Comparison of ENCODE assay signal across 17 cellular contexts in genomic region chr17:64787921-64788271, GRCh38.
DNase-seq lines count a peak whose midpoint lies in the region; ATAC-seq and TF ChIP-seq lines count a peak whose summit lies in the region.
"Had no signal": no experiment of that assay in that cellular context is flagged by ENCODE, and none has a peak within 500 bp of the region (broad histone marks: within the 10 kb centered on the region; RNA-seq: fewer than 3 reads in every experiment).

No MANE protein-coding gene starts in this region.

- TF ChIP-seq EP300 in suprapubic skin (IDR thresholded peaks at IDR 0.05) = no peak

- no peak for TF ChIP-seq POLR2A in suprapubic skin (IDR thresholded peaks at IDR 0.05)

- peaks cover 64% of the 10 kb centered on the region for H3K36me3 ChIP-seq in suprapubic skin

- no peak overlapping the region for H3K4me3 ChIP-seq in suprapubic skin

- DNase-seq in activated T-cell treated with anti-CD3 and anti-CD28 coated beads, Interleukin-2, amount 50 U/mL, for 24 hours = peak; percentile 21
- no peak for DNase-seq in activated T-cell treated with anti-CD3 and anti-CD28 coated beads, Interleukin-2, amount 50 U/mL, for 48 hours
- DNase-seq in endothelial cell (ENCODE audit: low spot score) = no peak
- peak; percentile 83 for DNase-seq in myocyte (ENCODE audit: low read depth)
- DNase-seq in suprapubic skin (ENCODE audit: low spot score in 2 of 2) = peak; percentile 64 to 71
- DNase-seq in Right ventricle myocardium superior = no peak
- no peak for DNase-seq in NCI-H526 (lab: John Stamatoyannopoulos, UW)
- no peak for DNase-seq in activated CD4-positive, alpha-beta T cell treated with anti-CD3 and anti-CD28 coated beads, Interleukin-2, amount 50 U/mL, for 4 hours
- DNase-seq: COR-L47, DMS79 treated with DMSO at 0.1 percent for 48 hours, GOT3, HFFc6, NCI-H1436 treated with DMSO at 0.1 percent for 48 hours, NCI-H2081 treated with DMSO at 0.1 percent for 48 hours, NCI-H524 treated with DMSO at 0.1 percent for 48 hours, OCI-M1 had no signal

- TF ChIP-seq CTCF in endothelial cell (IDR thresholded peaks at IDR 0.05; ENCODE audit: unreplicated experiment) = no peak
- TF ChIP-seq CTCF in suprapubic skin (IDR thresholded peaks at IDR 0.05) = no peak

- WGBS in suprapubic skin = 67% methylated on average over 5 of the region's 8 CpGs

- no peak overlapping the region for H3K4me3 Mint-ChIP-seq in activated T-cell treated with anti-CD3 and anti-CD28 coated beads, Interleukin-2, amount 50 U/mL, for 24 hours
- H3K4me3 Mint-ChIP-seq in endothelial cell (ENCODE audit: unreplicated experiment) = no peak overlapping the region
- H3K4me3 Mint-ChIP-seq: HFFc6 had no signal

- peak overlapping the region; percentile 55 for H3K27ac Mint-ChIP-seq in activated T-cell treated with anti-CD3 and anti-CD28 coated beads, Interleukin-2, amount 50 U/mL, for 24 hours
- peak overlapping the region; percentile 74 for H3K27ac Mint-ChIP-seq in endothelial cell (ENCODE audit: unreplicated experiment)
- H3K27ac Mint-ChIP-seq: HFFc6 had no signal

- no peaks in the 10 kb centered on the region for H3K27me3 Mint-ChIP-seq in activated T-cell treated with anti-CD3 and anti-CD28 coated beads, Interleukin-2, amount 50 U/mL, for 24 hours
- H3K27me3 Mint-ChIP-seq in endothelial cell (ENCODE audit: unreplicated experiment) = no peaks in the 10 kb centered on the region

- no peaks in the 10 kb centered on the region for H3K9me3 ChIP-seq in suprapubic skin

- no peak for ATAC-seq in Right ventricle myocardium superior (ENCODE audit: poor library complexity)

- H3K36me3 Mint-ChIP-seq in activated T-cell treated with anti-CD3 and anti-CD28 coated beads, Interleukin-2, amount 50 U/mL, for 24 hours (ENCODE audit: low read depth) = peaks cover 49% of the 10 kb centered on the region
- peaks cover 18% of the 10 kb centered on the region for H3K36me3 Mint-ChIP-seq in endothelial cell (ENCODE audit: low read depth, unreplicated experiment)

- intact Hi-C loops in Right ventricle myocardium superior (cut with DNase I) = no loop called here

- peak overlapping the region; percentile 65 for H3K27ac ChIP-seq in suprapubic skin
- H3K27ac ChIP-seq: C4-2B had no signal

- peaks cover 12% of the 10 kb centered on the region for H3K4me1 Mint-ChIP-seq in activated T-cell treated with anti-CD3 and anti-CD28 coated beads, Interleukin-2, amount 50 U/mL, for 24 hours (ENCODE audit: low read depth)
- peaks cover 29% of the 10 kb centered on the region for H3K4me1 Mint-ChIP-seq in endothelial cell (ENCODE audit: unreplicated experiment)

- peaks cover 29% of the 10 kb centered on the region for H3K4me1 ChIP-seq in suprapubic skin

- no peaks in the 10 kb centered on the region for H3K27me3 ChIP-seq in suprapubic skin

- H3K9me3 Mint-ChIP-seq in activated T-cell treated with anti-CD3 and anti-CD28 coated beads, Interleukin-2, amount 50 U/mL, for 24 hours = no peaks in the 10 kb centered on the region
- no peaks in the 10 kb centered on the region for H3K9me3 Mint-ChIP-seq in endothelial cell (ENCODE audit: unreplicated experiment)
- H3K9me3 Mint-ChIP-seq: HFFc6 had no signal

Comparison
In these comparisons a context has a peak if more than half of its experiments do, and no peak if none do; other contexts are left out.
1. DNase-seq: peak in activated T-cell treated with anti-CD3 and anti-CD28 coated beads, Interleukin-2, amount 50 U/mL, for 24 hours (single experiment), myocyte (single experiment) and suprapubic skin (2 of 2); none in activated T-cell treated with anti-CD3 and anti-CD28 coated beads, Interleukin-2, amount 50 U/mL, for 48 hours (0 of 2), endothelial cell (single experiment), Right ventricle myocardium superior (single experiment), NCI-H526 (0 of 2) and activated CD4-positive, alpha-beta T cell treated with anti-CD3 and anti-CD28 coated beads, Interleukin-2, amount 50 U/mL, for 4 hours (0 of 2).